In genomic region chr20:9146649-9147048, GRCh38 we compare ENCODE assay signal across 19 cellular contexts.
A peak's percentile ranks its signal among the peaks of the same experiment; 100 is the strongest.
DNase-seq lines count a peak whose midpoint lies in the region; ATAC-seq, FAIRE-seq and TF ChIP-seq lines count a peak whose summit lies in the region.
"Had no signal": no experiment of that assay in that cellular context is flagged by ENCODE, and none has a peak within 500 bp of the region (broad histone marks: within the 10 kb centered on the region; RNA-seq: fewer than 3 reads in every experiment).

No MANE protein-coding gene starts in this region.

- H3K4me3 ChIP-seq in KMS-11 (IDR thresholded peaks at IDR 0.05; ENCODE audit: insufficient read depth, low read depth, low read length) (no peak overlapping the region), K562 (no peak overlapping the region), mammary epithelial cell (replicated peaks in 1 of 3; ENCODE audit: insufficient read depth in 1 of 3, low read depth in 2 of 3, low read length in 3 of 3) (no peak overlapping the region)
- H3K4me3 ChIP-seq: BLaER1, GM23248 had no signal

- H3K27ac Mint-ChIP-seq in HFFc6 = peak overlapping the region; percentile 83
- no peak overlapping the region for H3K27ac Mint-ChIP-seq in activated CD4-positive, alpha-beta T cell treated with anti-CD3 and anti-CD28 coated beads, Interleukin-2, amount 10 ng/mL, durations not matched to agents 24 days and 14 days
- H3K27ac Mint-ChIP-seq: B cell; CD4-positive, CD25-positive, alpha-beta regulatory T cell; CD8-positive, alpha-beta T cell had no signal

- TF ChIP-seq CTCF in HFFc6 (IDR thresholded peaks at IDR 0.05) (no peak), KMS-11 (conservative IDR thresholded peaks at IDR 0.05; ENCODE audit: low read depth, low read length) (no peak), K562 (IDR thresholded peaks at IDR 0.05 in 2 of 3, conservative IDR thresholded peaks at IDR 0.05 in 1 of 3; ENCODE audit: insufficient read depth in 2 of 3, low read depth in 1 of 3, low read length in 3 of 3) (no peak), mammary epithelial cell (conservative IDR thresholded peaks at IDR 0.05 in 1 of 2, IDR thresholded peaks at IDR 0.05 in 1 of 2; ENCODE audit: extremely low read depth in 1 of 2, insufficient read depth in 1 of 2, low read depth in 1 of 2, low read length in 2 of 2) (no peak)

- peaks cover 36% of the 10 kb centered on the region for H3K4me1 ChIP-seq in KMS-11 (ENCODE audit: low read depth, poor library complexity, severe bottlenecking)
- H3K4me1 ChIP-seq in K562 (replicated peaks in 1 of 2; ENCODE audit: control insufficient read depth in 2 of 2, insufficient read depth in 2 of 2, low read length in 2 of 2) = peaks cover 0 to 21% of the 10 kb centered on the region in 2 experiments; a peak in 3 of 5 replicates
- H3K4me1 ChIP-seq in mammary epithelial cell (ENCODE audit: insufficient read depth, low read length) = peaks cover 5% of the 10 kb centered on the region
- H3K4me1 ChIP-seq: Caco-2 had no signal

- no peak overlapping the region for H3K9ac ChIP-seq in KMS-11
- H3K9ac ChIP-seq in K562 (ENCODE audit: insufficient read depth in 1 of 2, low read depth in 2 of 2, low read length in 2 of 2) = no peak overlapping the region
- H3K9ac ChIP-seq in mammary epithelial cell (ENCODE audit: insufficient read depth, low read length) = no peak overlapping the region
- H3K9ac ChIP-seq: BLaER1, GM23248 had no signal

- CTCF ChIA-PET in K562 (lab: Yijun Ruan, JAX; ENCODE audit: low intra/inter-chr PET ratio) (no interaction called here), mammary epithelial cell (lab: Charles Lee; ENCODE audit: low non-redundant PET) (no interaction called here)

- H3K4me3 Mint-ChIP-seq in HFFc6 = no peak overlapping the region
- H3K4me3 Mint-ChIP-seq in activated CD4-positive, alpha-beta T cell treated with anti-CD3 and anti-CD28 coated beads, Interleukin-2, amount 10 ng/mL, durations not matched to agents 24 days and 14 days = no peak overlapping the region
- H3K4me3 Mint-ChIP-seq: B cell; CD4-positive, CD25-positive, alpha-beta regulatory T cell; CD8-positive, alpha-beta T cell; H9 had no signal

- no peak overlapping the region for H2AFZ ChIP-seq in KMS-11 (ENCODE audit: low read depth)
- H2AFZ ChIP-seq in K562 (ENCODE audit: low read depth, low read length) = no peak overlapping the region
- H2AFZ ChIP-seq in mammary epithelial cell (ENCODE audit: low read depth, low read length) = no peak overlapping the region
- H2AFZ ChIP-seq: GM23248 had no signal

- H3K9me1 ChIP-seq in K562 (ENCODE audit: control insufficient read depth, insufficient read depth, low read length) = no peaks in the 10 kb centered on the region

- DNase-seq in HFFc6 = no peak
- no peak for DNase-seq in K562 (ENCODE audit: extremely low read depth in 1 of 4, low spot score in 3 of 4)
- DNase-seq in mammary epithelial cell = no peak
- DNase-seq in activated CD4-positive, alpha-beta T cell treated with anti-CD3 and anti-CD28 coated beads, Interleukin-2, amount 10 ng/mL, durations not matched to agents 24 days and 14 days = no peak
- DNase-seq in midbrain (lab: John Stamatoyannopoulos, UW) = no peak
- DNase-seq: Caco-2; CD4-positive, CD25-positive, alpha-beta regulatory T cell; CD8-positive, alpha-beta T cell; DMS153; DND-41; GM23248; H9 had no signal

- peak overlapping the region; percentile 60; the same call in 1 of the 2 replicates for H3K27ac ChIP-seq in KMS-11
- no peak overlapping the region; the same call in 2 of the 3 replicates for H3K27ac ChIP-seq in K562 (ENCODE audit: extremely low read depth, low read depth, low read length)
- no peak overlapping the region for H3K27ac ChIP-seq in mammary epithelial cell (ENCODE audit: insufficient read depth, low read depth, low read length)
- H3K27ac ChIP-seq: BLaER1, C4-2B had no signal

- peak overlapping the region; percentile 54 for H3K4me2 ChIP-seq in KMS-11
- no peak overlapping the region for H3K4me2 ChIP-seq in K562 (ENCODE audit: insufficient read depth, low read length)
- no peak overlapping the region for H3K4me2 ChIP-seq in mammary epithelial cell (ENCODE audit: insufficient read depth, low read depth, low read length)

- peaks cover 46% of the 10 kb centered on the region for H3K36me3 Mint-ChIP-seq in HFFc6 (ENCODE audit: low read depth)
- H3K36me3 Mint-ChIP-seq in activated CD4-positive, alpha-beta T cell treated with anti-CD3 and anti-CD28 coated beads, Interleukin-2, amount 10 ng/mL, durations not matched to agents 24 days and 14 days (ENCODE audit: low read depth) = no peaks in the 10 kb centered on the region
- H3K36me3 Mint-ChIP-seq: CD4-positive, CD25-positive, alpha-beta regulatory T cell; CD8-positive, alpha-beta T cell had no signal

- peaks cover 80% of the 10 kb centered on the region for H3K4me1 Mint-ChIP-seq in HFFc6 (ENCODE audit: low read depth)
- no peaks in the 10 kb centered on the region for H3K4me1 Mint-ChIP-seq in activated CD4-positive, alpha-beta T cell treated with anti-CD3 and anti-CD28 coated beads, Interleukin-2, amount 10 ng/mL, durations not matched to agents 24 days and 14 days
- H3K4me1 Mint-ChIP-seq: B cell; CD4-positive, CD25-positive, alpha-beta regulatory T cell had no signal

- no peak for ATAC-seq in K562
- ATAC-seq: CD8-positive, alpha-beta T cell; HCT116 had no signal

- no peaks in the 10 kb centered on the region for H3K27me3 ChIP-seq in KMS-11 (ENCODE audit: insufficient read depth, low read depth)
- H3K27me3 ChIP-seq in K562 (ENCODE audit: control insufficient read depth in 2 of 2, insufficient read depth in 2 of 2, low read length in 2 of 2) = no peaks in the 10 kb centered on the region
- no peaks in the 10 kb centered on the region for H3K27me3 ChIP-seq in mammary epithelial cell (ENCODE audit: insufficient read depth, low read length)
- H3K27me3 ChIP-seq: BLaER1 had no signal

- WGBS in K562 (ENCODE audit: insufficient coverage, low coverage, missing lambda C conversion rate) = 57% methylated on average over 2 of the region's 2 CpGs
- 97% methylated on average over 2 of the region's 2 CpGs for WGBS in mammary epithelial cell (ENCODE audit: low coverage, missing lambda C conversion rate)

- H3K27me3 Mint-ChIP-seq in HFFc6 (ENCODE audit: insufficient read depth) = peaks cover 4% of the 10 kb centered on the region
- no peaks in the 10 kb centered on the region for H3K27me3 Mint-ChIP-seq in activated CD4-positive, alpha-beta T cell treated with anti-CD3 and anti-CD28 coated beads, Interleukin-2, amount 10 ng/mL, durations not matched to agents 24 days and 14 days
- H3K27me3 Mint-ChIP-seq: B cell; CD4-positive, CD25-positive, alpha-beta regulatory T cell had no signal

- H3K9me3 ChIP-seq in K562 (replicated peaks; ENCODE audit: control insufficient read depth, insufficient read depth, low read depth, low read length) (no peaks in the 10 kb centered on the region; the same call in 1 of the 2 replicates), mammary epithelial cell (replicated peaks; ENCODE audit: insufficient read depth, low read length) (no peaks in the 10 kb centered on the region)
- H3K9me3 ChIP-seq: Caco-2 had no signal

- dilution Hi-C loops in mammary epithelial cell (cut with HindIII; ENCODE audit: low sequenced_read_pairs) = no loop called here

- no TSS peak for BruUV-seq in K562 (replicated peaks; lab: Mats Ljungman, UMichigan)
- no TSS peak for BruUV-seq in mammary epithelial cell (replicated peaks; lab: Mats Ljungman, UMichigan)

- peaks cover 6% of the 10 kb centered on the region for H3K9me3 Mint-ChIP-seq in HFFc6
- H3K9me3 Mint-ChIP-seq in activated CD4-positive, alpha-beta T cell treated with anti-CD3 and anti-CD28 coated beads, Interleukin-2, amount 10 ng/mL, durations not matched to agents 24 days and 14 days = peaks cover 1% of the 10 kb centered on the region

- H3K36me3 ChIP-seq in KMS-11 (ENCODE audit: insufficient read depth) = no peaks in the 10 kb centered on the region
- no peaks in the 10 kb centered on the region for H3K36me3 ChIP-seq in K562 (ENCODE audit: control insufficient read depth, insufficient read depth, low read length)
- H3K36me3 ChIP-seq in mammary epithelial cell (ENCODE audit: insufficient read depth, low read length) = no peaks in the 10 kb centered on the region
- H3K36me3 ChIP-seq: BLaER1 had no signal

- in situ Hi-C loops in K562 (cut with MboI) = no loop called here
- in situ Hi-C loops in mammary epithelial cell (cut with MboI; ENCODE audit: low sequenced_read_pairs in 2 of 2) = no loop called here

- no peak for TF ChIP-seq POLR2A in K562 (conservative IDR thresholded peaks at IDR 0.05)

- H4K20me1 ChIP-seq in KMS-11 (ENCODE audit: insufficient read depth) (no peaks in the 10 kb centered on the region), K562 (replicated peaks; ENCODE audit: control insufficient read depth, insufficient read depth, low read length) (no peaks in the 10 kb centered on the region), mammary epithelial cell (ENCODE audit: insufficient read depth, low read length) (no peaks in the 10 kb centered on the region)
- H4K20me1 ChIP-seq: BLaER1 had no signal

- H3K79me2 ChIP-seq in KMS-11 (ENCODE audit: insufficient read depth, low read depth) (no peaks in the 10 kb centered on the region), K562 (ENCODE audit: control insufficient read depth, insufficient read depth, low read length) (no peaks in the 10 kb centered on the region), mammary epithelial cell (ENCODE audit: insufficient read depth, low read length) (no peaks in the 10 kb centered on the region)

- intact Hi-C loops in K562 (cut with micrococcal nuclease) (no loop called here), mammary epithelial cell (cut with micrococcal nuclease) (no loop called here)
- intact Hi-C loops in activated CD4-positive, alpha-beta T cell treated with anti-CD3 and anti-CD28 coated beads, Interleukin-2, amount 10 ng/mL, durations not matched to agents 24 days and 14 days (cut with micrococcal nuclease) = no loop called here

- no peak for FAIRE-seq in K562 (lab: Jason Lieb, UNC)
- FAIRE-seq: G401.6, GM12892 had no signal

- no peak for TF ChIP-seq RAD21 in K562 (CRISPR knock-in tag; conservative IDR thresholded peaks at IDR 0.05 in 1 of 2, IDR thresholded peaks at IDR 0.05 in 1 of 2)

- POLR2A ChIA-PET in K562 (lab: Yijun Ruan, JAX) = no interaction called here

- no peak for TF ChIP-seq EP300 in K562 (IDR thresholded peaks at IDR 0.05; ENCODE audit: low read length)

TF ChIP-seq in K562, 482 proteins besides CTCF, POLR2A, EP300 and RAD21 (continues in another document):
- peak; percentile 42; the same call in 1 of the 2 replicates for TF ChIP-seq ZNF316 (IDR thresholded peaks at IDR 0.05)
- TF ChIP-seq MAFF (IDR thresholded peaks at IDR 0.05; ENCODE audit: low read length) = peak; percentile 19; the same call in 1 of the 2 replicates
- TF ChIP-seq ID3 (CRISPR knock-in tag; IDR thresholded peaks at IDR 0.05) = no peak
- TF ChIP-seq ID3 (tag; IDR thresholded peaks at IDR 0.05) = no peak
- TF ChIP-seq MXI1 (IDR thresholded peaks at IDR 0.05; ENCODE audit: low read depth, low read length) = no peak
- peak; percentile 33; the same call in 1 of the 2 replicates for TF ChIP-seq MAFK (IDR thresholded peaks at IDR 0.05; ENCODE audit: low read length)
